ENCODE assay signal across 8 cellular contexts in the genomic region with DNA sequence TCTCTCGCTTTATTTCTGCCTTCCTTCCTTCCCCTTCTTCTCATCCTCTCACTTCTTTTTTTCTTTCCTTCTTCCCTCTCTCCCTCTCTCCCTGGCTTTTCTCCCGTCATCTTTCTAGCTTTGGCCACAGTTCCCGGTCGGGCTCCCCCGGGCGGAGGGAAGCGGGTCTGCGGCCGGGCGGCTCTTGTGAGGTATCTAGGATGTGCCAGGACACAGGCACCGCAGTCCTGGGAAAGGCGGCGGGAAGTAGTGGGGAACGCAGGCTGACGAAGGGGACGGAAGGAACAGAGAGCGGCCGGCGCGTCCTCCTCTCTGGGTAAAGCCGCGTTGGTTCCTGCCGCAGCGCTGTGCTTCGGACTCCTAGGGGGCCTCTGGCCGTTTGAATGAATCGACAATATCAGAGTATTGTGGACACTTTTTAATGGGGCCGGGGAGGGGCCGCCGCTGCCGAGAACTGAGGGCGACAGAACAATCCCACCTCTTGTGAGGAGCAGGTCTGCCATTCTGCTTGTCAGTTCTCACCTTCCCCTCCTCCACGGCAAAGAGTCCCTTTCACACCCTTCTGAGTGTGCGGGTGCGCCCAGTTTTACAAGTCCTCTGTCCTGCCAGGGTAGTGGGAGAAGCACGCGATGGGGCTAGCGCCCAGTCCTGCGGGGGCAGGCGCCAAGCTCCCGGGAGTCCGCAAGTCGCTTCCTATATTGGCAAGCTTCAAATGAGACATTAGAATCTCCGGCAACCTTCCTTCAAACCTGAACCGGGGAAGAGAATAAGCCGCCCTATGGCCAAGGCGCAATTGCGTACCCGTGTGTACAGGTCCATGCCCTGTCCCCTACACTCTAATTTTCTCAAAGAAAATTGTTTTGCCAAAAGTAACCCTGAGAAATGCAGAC. TPM values are rescaled to one million over a fixed set of nuclear protein-coding genes. Genes with fewer than 3 reads are reported as not detected.
A peak's percentile ranks its signal among the peaks of the same experiment; 100 is the strongest.
DNase-seq lines count a peak whose midpoint lies in the region; ATAC-seq and TF ChIP-seq lines count a peak whose summit lies in the region.

No MANE protein-coding gene starts in this region.

- CTCF ChIA-PET in BJ (lab: Yijun Ruan, JAX), result interaction anchor here (0.5 to 6.8 kb wide), 22 partner anchors 10 to 1192 kb away, joined by 3 to 38 read pairs (median 4); partner anchors contain the start of gene C1orf53

- TF ChIP-seq CTCF in BJ (IDR thresholded peaks at IDR 0.05; ENCODE audit: insufficient read depth, low read depth, low read length), result peak; percentile 87
- TF ChIP-seq CTCF in astrocyte of the spinal cord (IDR thresholded peaks at IDR 0.05; ENCODE audit: low read depth, low read length), result peak; percentile 75
- peak; percentile 19 for TF ChIP-seq CTCF in thoracic aorta (IDR thresholded peaks at IDR 0.05)

- peaks cover under 1% of the 10 kb centered on the region; the same call in 1 of the 2 replicates for H3K36me3 ChIP-seq in BJ (ENCODE audit: control insufficient read depth, insufficient read depth, low read length)
- no peaks in the 10 kb centered on the region for H3K36me3 ChIP-seq in thoracic aorta

- no peaks in the 10 kb centered on the region for H3K9me3 ChIP-seq in thoracic aorta

- H3K4me1 ChIP-seq in thoracic aorta (ENCODE audit: control insufficient read depth in 1 of 2, low read depth in 2 of 2), result peaks cover 39 to 54% of the 10 kb centered on the region in 2 donors

- POLR2A ChIA-PET in BJ (lab: Charles Lee), result interaction anchor here (0.6 to 1.2 kb wide), 2 partner anchors 13 to 14 kb away, joined by 3 to 4 read pairs; partner anchors contain the start of gene C1orf53

- H3K27me3 ChIP-seq in BJ (ENCODE audit: control insufficient read depth, insufficient read depth, low read length), result peaks cover 48% of the 10 kb centered on the region
- peaks cover 75% of the 10 kb centered on the region for H3K27me3 ChIP-seq in thoracic aorta (replicated peaks; ENCODE audit: insufficient read depth)

- H3K27ac ChIP-seq in thoracic aorta, result peak overlapping the region in 1 of 2 donors; percentile 15

- in situ Hi-C loops in astrocyte of the spinal cord (cut with HindIII; ENCODE audit: low sequenced_read_pairs), result no loop called here

- ATAC-seq in thoracic aorta (ENCODE audit: insufficient number of reproducible peaks, low FRiP score, low read depth), result no peak
- no peak for ATAC-seq in GM18519 (IDR thresholded peaks at IDR 0.05; ENCODE audit: low FRiP score, unreplicated experiment)
- no peak for ATAC-seq in GM18502 (IDR thresholded peaks at IDR 0.05; ENCODE audit: poor library complexity, unreplicated experiment)

- DNase-seq in BJ (ENCODE audit: low read depth) (no peak), HCEC 1CT (peak; percentile 61), NCI-H748 treated with DMSO at 0.1 percent for 48 hours (lab: John Stamatoyannopoulos, UW) (peak; percentile 49), astrocyte of the spinal cord (ENCODE audit: low read depth, low spot score) (peak; percentile 57), iPS-NIHi7 (ENCODE audit: extremely low spot score) (peak; percentile 72), thoracic aorta (ENCODE audit: low spot score) (no peak)

- H3K4me3 ChIP-seq in BJ (ENCODE audit: low read depth, low read length), result peak overlapping the region; percentile 70
- H3K4me3 ChIP-seq in astrocyte of the spinal cord (ENCODE audit: low read depth, low read length), result peak overlapping the region; percentile 3
- peak overlapping the region; percentile 63 for H3K4me3 ChIP-seq in thoracic aorta

RNA-seq across cellular contexts. Expression of gene LHX9, which starts 1.1 kb away (rescaled TPM):
- polyA plus RNA-seq in BJ (2011; rRNA removed), result 49.1 and 57.2 TPM in 2 replicates
- 55.7 and 91.8 TPM in 2 replicates for polyA minus RNA-seq in BJ (2011; rRNA and poly(A)+ RNA removed)
- not detected for total RNA-seq in thoracic aorta

RNA-seq across cellular contexts. Expression of gene C1orf53, which starts 13.6 kb away (rescaled TPM):
- 9.7 and 13.0 TPM in 2 replicates for polyA plus RNA-seq in BJ (2011; rRNA removed)
- polyA minus RNA-seq in BJ (2011; rRNA and poly(A)+ RNA removed), result 0.71 TPM in 1 of 2 replicates, not detected in the other
- total RNA-seq in thoracic aorta, result not detected

Comparison
In these comparisons a context has a peak if more than half of its experiments do, and no peak if none do; other contexts are left out.
1. DNase-seq: peak in HCEC 1CT (single experiment), NCI-H748 treated with DMSO at 0.1 percent for 48 hours (single experiment), astrocyte of the spinal cord (single experiment) and iPS-NIHi7 (single experiment); none in BJ (single experiment) and thoracic aorta (single experiment).
2. H3K4me3 ChIP-seq: peak in every context shown above with its lines; median percentile 70 in BJ; 63 in thoracic aorta; 3 in astrocyte of the spinal cord.
3. CTCF ChIP-seq: peak in every context shown above with its lines; median percentile 87 in BJ; 75 in astrocyte of the spinal cord; 19 in thoracic aorta.